In genomic region chr3:8442993-8443670, GRCh38 we compare ENCODE assay signal across 14 cellular contexts. TPM values are rescaled to one million over a fixed set of nuclear protein-coding genes. Genes with fewer than 3 reads are reported as not detected.
A peak's percentile ranks its signal among the peaks of the same experiment; 100 is the strongest.
DNase-seq lines count a peak whose midpoint lies in the region; ATAC-seq and TF ChIP-seq lines count a peak whose summit lies in the region.
"Had no signal": no experiment of that assay in that cellular context is flagged by ENCODE, and none has a peak within 500 bp of the region (broad histone marks: within the 10 kb centered on the region; RNA-seq: fewer than 3 reads in every experiment).

No MANE protein-coding gene starts in this region.

- H3K4me1 Mint-ChIP-seq in stimulated activated naive B cell treated with anti-CD40 and anti-IgM and Interleukin-4, amounts not matched to agents 10 μg/mL and 1 μg/mL and 100 μg/mL, for 72 hours, result no peaks in the 10 kb centered on the region

- no peak overlapping the region for H3K4me2 ChIP-seq in neural cell (ENCODE audit: low read length)

- H4K20me1 ChIP-seq in neural cell (ENCODE audit: insufficient read depth), result no peaks in the 10 kb centered on the region

- H3K9me3 Mint-ChIP-seq in stimulated activated naive B cell treated with anti-CD40 and anti-IgM and Interleukin-4, amounts not matched to agents 10 μg/mL and 1 μg/mL and 100 μg/mL, for 72 hours, result peaks cover 2 to 4% of the 10 kb centered on the region in 2 donors
- H3K9me3 Mint-ChIP-seq: effector memory CD8-positive, alpha-beta T cell had no signal

- peak overlapping the region; percentile 97 for H3K27ac ChIP-seq in ACC112 (ENCODE audit: low read depth, low read length)
- peak overlapping the region; percentile 80 for H3K27ac ChIP-seq in RWPE2 (ENCODE audit: poor library complexity, severe bottlenecking)
- H3K27ac ChIP-seq in esophagus muscularis mucosa (replicated peaks in 1 of 4), result peak overlapping the region; percentile 71 to 82 (median 76)
- peak overlapping the region; percentile 93 for H3K27ac ChIP-seq in neural cell (ENCODE audit: low read length)
- H3K27ac ChIP-seq: SK-N-MC had no signal

- TF ChIP-seq EP300 in esophagus muscularis mucosa (IDR thresholded peaks at IDR 0.05) (no peak), neural cell (conservative IDR thresholded peaks at IDR 0.05; ENCODE audit: poor library complexity, severe bottlenecking) (no peak)

- no peak for DNase-seq in RWPE2 (ENCODE audit: low spot score)
- DNase-seq in esophagus muscularis mucosa (ENCODE audit: extremely low spot score), result no peak
- DNase-seq in stimulated activated naive B cell treated with anti-CD40 and anti-IgM and Interleukin-4, amounts not matched to agents 10 μg/mL and 1 μg/mL and 100 μg/mL, for 72 hours, result no peak
- DNase-seq in COLO829 (ENCODE audit: low spot score), result no peak
- no peak for DNase-seq in T1000 (lab: John Stamatoyannopoulos, UW)
- DNase-seq: AML-193; DMS79 treated with DMSO at 0.1 percent for 48 hours; effector memory CD8-positive, alpha-beta T cell; NCI-H187 treated with DMSO at 0.1 percent for 48 hours; stimulated activated CD4-positive, alpha-beta T cell treated with anti-CD3 and anti-CD28 coated beads, Interleukin-1b, Interleukin-23, amount 100 ng/mL, for 48 hours had no signal

- H3K9me3 ChIP-seq in RWPE2 (ENCODE audit: severe bottlenecking) (no peaks in the 10 kb centered on the region), esophagus muscularis mucosa (no peaks in the 10 kb centered on the region), neural cell (ENCODE audit: low read length) (no peaks in the 10 kb centered on the region)

- intact Hi-C loops in esophagus muscularis mucosa (cut with DNase I), result loop anchor here (2.0 kb wide), 1 partner anchor 180 kb away; no protein-coding TSS in a partner anchor

- peaks cover 40% of the 10 kb centered on the region for H3K4me1 ChIP-seq in ACC112 (ENCODE audit: control insufficient read depth, insufficient read depth, low read length, unreplicated experiment)
- peaks cover 32% of the 10 kb centered on the region for H3K4me1 ChIP-seq in RWPE2 (ENCODE audit: insufficient read depth, poor library complexity, severe bottlenecking)
- peaks cover 33 to 44% (median 38%) of the 10 kb centered on the region in 4 donors for H3K4me1 ChIP-seq in esophagus muscularis mucosa

- H3K79me2 ChIP-seq in ACC112 (ENCODE audit: control insufficient read depth, insufficient read depth, low read length, unreplicated experiment) (no peaks in the 10 kb centered on the region), neural cell (replicated peaks; ENCODE audit: insufficient read depth, low read length) (no peaks in the 10 kb centered on the region)

- H3K4me3 ChIP-seq in ACC112 (ENCODE audit: low read depth, low read length) (no peak overlapping the region), RWPE2 (ENCODE audit: severe bottlenecking) (no peak overlapping the region), esophagus muscularis mucosa (no peak overlapping the region), neural cell (ENCODE audit: low read length) (no peak overlapping the region)
- H3K4me3 ChIP-seq: SK-N-MC had no signal

- TF ChIP-seq RAD21 in neural cell (conservative IDR thresholded peaks at IDR 0.05), result no peak

- TF ChIP-seq POLR2A in esophagus muscularis mucosa (IDR thresholded peaks at IDR 0.05; ENCODE audit: low read depth), result no peak

- H3K27me3 ChIP-seq in ACC112 (ENCODE audit: insufficient read depth, low read length) (no peaks in the 10 kb centered on the region), RWPE2 (ENCODE audit: insufficient read depth, poor library complexity, severe bottlenecking) (no peaks in the 10 kb centered on the region), esophagus muscularis mucosa (no peaks in the 10 kb centered on the region), neural cell (ENCODE audit: insufficient read depth, low read depth, low read length) (no peaks in the 10 kb centered on the region)

- TF ChIP-seq CTCF in RWPE2 (IDR thresholded peaks at IDR 0.05; ENCODE audit: poor library complexity, severe bottlenecking) (no peak), esophagus muscularis mucosa (IDR thresholded peaks at IDR 0.05) (no peak), neural cell (IDR thresholded peaks at IDR 0.05; ENCODE audit: poor library complexity, severe bottlenecking) (no peak)

- H2AFZ ChIP-seq in ACC112 (ENCODE audit: low read length, unreplicated experiment) (no peak overlapping the region), neural cell (ENCODE audit: low read depth, low read length) (no peak overlapping the region)

- no peaks in the 10 kb centered on the region for H3K9me2 ChIP-seq in neural cell (ENCODE audit: insufficient read depth, low read length)

- H3K36me3 Mint-ChIP-seq in stimulated activated naive B cell treated with anti-CD40 and anti-IgM and Interleukin-4, amounts not matched to agents 10 μg/mL and 1 μg/mL and 100 μg/mL, for 72 hours, result peaks cover 0 to 4% of the 10 kb centered on the region in 2 donors

- peak overlapping the region; percentile 57 for H3K9ac ChIP-seq in neural cell (ENCODE audit: low read length)

- peaks cover 6% of the 10 kb centered on the region for H3F3A ChIP-seq in neural cell (ENCODE audit: insufficient read depth, low read length, poor library complexity, severe bottlenecking)

- H3K27ac Mint-ChIP-seq in stimulated activated naive B cell treated with anti-CD40 and anti-IgM and Interleukin-4, amounts not matched to agents 10 μg/mL and 1 μg/mL and 100 μg/mL, for 72 hours, result no peak overlapping the region
- H3K27ac Mint-ChIP-seq: effector memory CD8-positive, alpha-beta T cell had no signal

- H3K27me3 Mint-ChIP-seq in stimulated activated naive B cell treated with anti-CD40 and anti-IgM and Interleukin-4, amounts not matched to agents 10 μg/mL and 1 μg/mL and 100 μg/mL, for 72 hours, result peaks cover 0 to 7% of the 10 kb centered on the region in 2 donors

- H3K36me3 ChIP-seq in ACC112 (ENCODE audit: insufficient read depth, low read length) (no peaks in the 10 kb centered on the region), RWPE2 (ENCODE audit: low read depth) (no peaks in the 10 kb centered on the region), esophagus muscularis mucosa (no peaks in the 10 kb centered on the region), neural cell (ENCODE audit: insufficient read depth, low read length) (no peaks in the 10 kb centered on the region)

- WGBS in esophagus muscularis mucosa, result 67% methylated on average over 5 of the region's 5 CpGs

- no peak for ATAC-seq in RWPE2 (ENCODE audit: low read depth)
- ATAC-seq in HG02938 (IDR thresholded peaks at IDR 0.05; ENCODE audit: unreplicated experiment), result no peak
- ATAC-seq in stimulated activated naive B cell treated with anti-CD40 and anti-IgM and Interleukin-4, amounts not matched to agents 10 μg/mL and 1 μg/mL and 100 μg/mL, for 72 hours (replicated peaks), result no peak
- ATAC-seq: effector memory CD8-positive, alpha-beta T cell had no signal

- H3K4me3 Mint-ChIP-seq in stimulated activated naive B cell treated with anti-CD40 and anti-IgM and Interleukin-4, amounts not matched to agents 10 μg/mL and 1 μg/mL and 100 μg/mL, for 72 hours, result no peak overlapping the region
- H3K4me3 Mint-ChIP-seq: effector memory CD8-positive, alpha-beta T cell had no signal

TF ChIP-seq in neural cell, 6 proteins besides CTCF, POLR2A, EP300 and RAD21:
- no peak for TF ChIP-seq MXI1 (conservative IDR thresholded peaks at IDR 0.05; ENCODE audit: poor library complexity, severe bottlenecking)
- no peak for TF ChIP-seq EZH2 (IDR thresholded peaks at IDR 0.05; ENCODE audit: borderline replicate concordance, insufficient read depth, low read length, poor library complexity, severe bottlenecking)
- TF ChIP-seq POLR2AphosphoS5 (IDR thresholded peaks at IDR 0.05), result no peak
- no peak for TF ChIP-seq SMC3 (conservative IDR thresholded peaks at IDR 0.05; ENCODE audit: poor library complexity)
- TF ChIP-seq REST (IDR thresholded peaks at IDR 0.05; ENCODE audit: borderline replicate concordance), result no peak
- TF ChIP-seq TAF1 (IDR thresholded peaks at IDR 0.05; ENCODE audit: low read depth), result no peak

RNA-seq across cellular contexts. Expression of gene LMCD1, which starts 58.5 kb away (rescaled TPM):
- 100 to 1,000 TPM in 2 of 4 donors, 10 to 100 TPM in 2; 43.2 to 576 (median 131) TPM for total RNA-seq in esophagus muscularis mucosa
- 3.4 and 3.5 TPM in 2 replicates for polyA plus RNA-seq in neural cell
- polyA minus RNA-seq in neural cell, result 0.73 and 1.3 TPM in 2 replicates
